35 cellular contexts compared by ENCODE assay signal in genomic region chr17:30217054-30217453, GRCh38. TPM values are rescaled to one million over a fixed set of nuclear protein-coding genes. Genes with fewer than 3 reads are reported as not detected.
"Had no signal": no experiment of that assay in that cellular context is flagged by ENCODE, and none has a peak within 500 bp of the region (broad histone marks: within the 10 kb centered on the region; RNA-seq: fewer than 3 reads in every experiment).

No MANE protein-coding gene starts in this region.

- DNase-seq: activated effector memory CD4-positive, alpha-beta T cell treated with anti-CD3 and anti-CD28 coated beads, Interleukin-2, amount 50 U/mL, for 16 hours; activated effector memory CD4-positive, alpha-beta T cell treated with Interleukin-2 at 50 U/mL for 16 hours; activated gamma-delta T cell; activated naive CD4-positive, alpha-beta T cell; activated naive CD4-positive, alpha-beta T cell treated with anti-CD3 and anti-CD28 coated beads for 36 hours; activated naive CD4-positive, alpha-beta T cell treated with anti-CD3 and anti-CD28 coated beads, Interleukin-2, amount 10 ng/mL, durations not matched to agents 7 days and 5 days; activated naive CD4-positive, alpha-beta T cell treated with anti-CD3 and anti-CD28 coated beads, Interleukin-2, amount 50 U/mL, for 16 hours; activated naive CD4-positive, alpha-beta T cell treated with Interleukin-2 at 50 U/mL for 16 hours; activated naive CD8-positive, alpha-beta T cell treated with anti-CD3 and anti-CD28 coated beads for 36 hours; activated naive CD8-positive, alpha-beta T cell treated with anti-CD3 and anti-CD28 coated beads, Interleukin-2, amount 10 ng/mL, durations not matched to agents 7 days and 5 days; activated naive CD8-positive, alpha-beta T cell treated with anti-CD3 and anti-CD28 coated beads, Interleukin-2, amount 50 U/mL, for 24 hours; activated T-cell treated with anti-CD3 and anti-CD28 coated beads for 4 hours; activated T-cell treated with anti-CD3 and anti-CD28 coated beads, Interleukin-2, amount 50 U/mL, for 1 hour; activated T-cell treated with anti-CD3 and anti-CD28 coated beads, Interleukin-2, amount 50 U/mL, for 24 hours; activated T-cell treated with anti-CD3 and anti-CD28 coated beads, Interleukin-2, amount 50 U/mL, for 4 hours; activated T-cell treated with anti-CD3 and anti-CD28 coated beads, Interleukin-2, amount 50 U/mL, for 48 hours; activated T-cell treated with anti-CD3 and anti-CD28 coated beads, Interleukin-2, amount 50 U/mL, for 72 hours; adrenal gland; amniotic stem cell; amygdala; anterior cingulate cortex; aorta; body of pancreas; brain microvascular endothelial cell; central memory CD4-positive, alpha-beta T cell; cerebellar nuclear complex had no signal

- H3K27me3 ChIP-seq: adrenal gland, ascending aorta, body of pancreas, brain microvascular endothelial cell, breast epithelium, cardiac muscle cell had no signal

- H3K36me3 ChIP-seq: adrenal gland, ascending aorta, brain microvascular endothelial cell, breast epithelium, cardiac muscle cell had no signal

- H3K4me3 ChIP-seq: adrenal gland, ascending aorta, body of pancreas, breast epithelium, cardiac muscle cell had no signal

- H3K27ac ChIP-seq: adrenal gland, ascending aorta, body of pancreas, brain microvascular endothelial cell, breast epithelium, cardiac muscle cell had no signal

- H3K4me1 ChIP-seq: adrenal gland, ascending aorta, body of pancreas, breast epithelium had no signal

- H3K9me3 ChIP-seq: adrenal gland, ascending aorta, body of pancreas, breast epithelium had no signal

- ATAC-seq: activated naive CD4-positive, alpha-beta T cell treated with anti-CD3 and anti-CD28 coated beads, Interleukin-2, amount 50 U/mL, for 72 hours; activated naive CD8-positive, alpha-beta T cell treated with anti-CD3 and anti-CD28 coated beads, Interleukin-2, amount 50 U/mL, for 24 hours; activated T-cell treated with anti-CD3 and anti-CD28 coated beads, Interleukin-2, amount 50 U/mL, for 4 hours; activated T-cell treated with anti-CD3 and anti-CD28 coated beads, Interleukin-2, amount 50 U/mL, for 72 hours; activated T-helper 17 cell treated with anti-CD3 and anti-CD28 coated beads, Interleukin-2, amount 50 U/mL, for 72 hours; body of pancreas had no signal

RNA-seq across cellular contexts. Expression of gene SLC6A4, which starts 18.4 kb away (rescaled TPM):
- total RNA-seq: activated naive CD4-positive, alpha-beta T cell treated with anti-CD3 and anti-CD28 coated beads for 36 hours; activated naive CD4-positive, alpha-beta T cell treated with anti-CD3 and anti-CD28 coated beads, Interleukin-2, amount 50 U/mL, for 72 hours; activated naive CD8-positive, alpha-beta T cell treated with anti-CD3 and anti-CD28 coated beads for 36 hours; activated naive CD8-positive, alpha-beta T cell treated with anti-CD3 and anti-CD28 coated beads, Interleukin-2, amount 10 ng/mL, durations not matched to agents 7 days and 5 days; activated T-cell treated with anti-CD3 and anti-CD28 coated beads, Interleukin-2, amount 50 U/mL, for 4 hours; activated T-helper 1 cell treated with anti-CD3 and anti-CD28 coated beads, Interleukin-12 subunit alpha, Interleukin-12 subunit beta, Interleukin-2, Interleukin-4 antibody, amounts not matched to agents 30 ng/mL and 10 ng/mL and 1 ng/mL, durations not matched to agents 14 hours and 24 hours and 36 hours; activated T-helper 17 cell treated with anti-CD3 and anti-CD28 coated beads, Interleukin-2, amount 50 U/mL, for 72 hours; activated T-helper 2 cell treated with anti-CD3 and anti-CD28 coated beads, Interferon-gamma antibody, Interleukin-2, Interleukin-4, amounts not matched to agents 10 μg/mL and 5 μg/mL and 100 μg/mL, durations not matched to agents 14 hours and 24 hours and 36 hours; astrocyte; bronchial epithelial cell had no signal
- polyA plus RNA-seq: cardiac muscle cell had no signal
